ENCODE assay signal across 26 cellular contexts in genomic region chr20:35077341-35077740, GRCh38.
"Had no signal": no experiment of that assay in that cellular context is flagged by ENCODE, and none has a peak within 500 bp of the region (broad histone marks: within the 10 kb centered on the region; RNA-seq: fewer than 3 reads in every experiment).

No MANE protein-coding gene starts in this region.

- DNase-seq: activated CD4-positive, alpha-beta T cell treated with anti-CD3 and anti-CD28 coated beads for 4 hours; activated CD4-positive, alpha-beta T cell treated with anti-CD3 and anti-CD28 coated beads, Interleukin-2, amount 50 U/mL, for 48 hours; activated CD4-positive, CD25-positive, alpha-beta regulatory T cell; activated naive CD4-positive, alpha-beta T cell; activated naive CD8-positive, alpha-beta T cell treated with anti-CD3 and anti-CD28 coated beads for 36 hours; activated T-cell treated with anti-CD3 and anti-CD28 coated beads, Interleukin-2, amount 50 U/mL, for 48 hours; adrenal gland; caudate nucleus; foreskin melanocyte; heart right ventricle; left ventricle myocardium inferior; naive B cell; nephron progenitor cell; ovary; right lobe of liver; stimulated activated CD4-positive, alpha-beta T cell treated with anti-CD3 and anti-CD28 coated beads, Interleukin-12 subunit alpha, Interleukin-12 subunit beta, amount 100 ng/mL, for 4 hours; stimulated activated CD4-positive, alpha-beta T cell treated with anti-CD3 and anti-CD28 coated beads, Interleukin-4, amount 100 ng/mL, for 1 hour; stomach; thyroid gland; upper lobe of left lung had no signal

- H3K27me3 Mint-ChIP-seq: activated naive CD8-positive, alpha-beta T cell treated with anti-CD3 and anti-CD28 coated beads for 36 hours; naive B cell; progenitor cell of endocrine pancreas had no signal

- H3K9me3 ChIP-seq: adrenal gland, ascending aorta, left ventricle myocardium inferior, neutrophil, ovary, right lobe of liver, stomach, thyroid gland, upper lobe of left lung, vagina had no signal

- H3K4me3 ChIP-seq: adrenal gland, ascending aorta, heart right ventricle, left ventricle myocardium inferior, ovary, right lobe of liver, stomach, thyroid gland, upper lobe of left lung, vagina had no signal

- H3K27ac ChIP-seq: adrenal gland, ascending aorta, heart right ventricle, left ventricle myocardium inferior, neutrophil, ovary, right lobe of liver, stomach, thyroid gland, vagina had no signal

- H3K27me3 ChIP-seq: adrenal gland, ascending aorta, heart right ventricle, neutrophil, ovary, right lobe of liver, stomach, thyroid gland, upper lobe of left lung, vagina had no signal

- H3K4me3 Mint-ChIP-seq: activated naive CD8-positive, alpha-beta T cell treated with anti-CD3 and anti-CD28 coated beads for 36 hours; brain; mesothelial cell of epicardium; nephron progenitor cell had no signal

- H3K27ac Mint-ChIP-seq: activated naive CD8-positive, alpha-beta T cell treated with anti-CD3 and anti-CD28 coated beads for 36 hours; brain; mesothelial cell of epicardium; nephron progenitor cell; progenitor cell of endocrine pancreas had no signal

- H3K9me3 Mint-ChIP-seq: naive B cell had no signal

- H3K4me1 Mint-ChIP-seq: mesothelial cell of epicardium, nephron progenitor cell had no signal

- H3K36me3 ChIP-seq: ovary had no signal
